9 cellular contexts compared by ENCODE assay signal in genomic region chr17:75084039-75084660, GRCh38. TPM values are rescaled to one million over a fixed set of nuclear protein-coding genes. Genes with fewer than 3 reads are reported as not detected.
A peak's percentile ranks its signal among the peaks of the same experiment; 100 is the strongest.
DNase-seq lines count a peak whose midpoint lies in the region; TF ChIP-seq lines count a peak whose summit lies in the region.
"Had no signal": no experiment of that assay in that cellular context is flagged by ENCODE, and none has a peak within 500 bp of the region (broad histone marks: within the 10 kb centered on the region; RNA-seq: fewer than 3 reads in every experiment).

No MANE protein-coding gene starts in this region.

- H3K9me2 ChIP-seq in MM.1S (replicated peaks; ENCODE audit: insufficient read depth, low read length), result no peaks in the 10 kb centered on the region

- TF ChIP-seq CTCF in MM.1S (IDR thresholded peaks at IDR 0.05; ENCODE audit: low read length), result no peak
- TF ChIP-seq CTCF in fibroblast of pulmonary artery (IDR thresholded peaks at IDR 0.05; ENCODE audit: low read length, missing control alignments), result no peak
- no peak for TF ChIP-seq CTCF in vagina (IDR thresholded peaks at IDR 0.05)

- H3F3A ChIP-seq in MM.1S (ENCODE audit: insufficient read depth, low read length), result no peaks in the 10 kb centered on the region; the same call in 1 of the 2 replicates

- no peaks in the 10 kb centered on the region for H3K36me3 ChIP-seq in BLaER1 treated with 17β-estradiol and CSF1 and Interleukin-3, amounts not matched to agents 10 nM and 100 nM
- H3K36me3 ChIP-seq in MM.1S (replicated peaks; ENCODE audit: insufficient read depth, low read length), result no peaks in the 10 kb centered on the region
- no peaks in the 10 kb centered on the region for H3K36me3 ChIP-seq in vagina

- no peaks in the 10 kb centered on the region for H4K20me1 ChIP-seq in BLaER1 treated with 17β-estradiol and CSF1 and Interleukin-3, amounts not matched to agents 10 nM and 100 nM
- H4K20me1 ChIP-seq in MM.1S (ENCODE audit: insufficient read depth, low read length), result no peaks in the 10 kb centered on the region

- intact Hi-C loops in head of caudate nucleus (cut with DNase I) (no loop called here), vagina (cut with DNase I) (no loop called here)

- peak overlapping the region; percentile 64 to 88 (median 79) for H3K4me2 ChIP-seq in BLaER1 treated with 17β-estradiol and CSF1 and Interleukin-3, amounts not matched to agents 10 nM and 100 nM
- H3K4me2 ChIP-seq in MM.1S (ENCODE audit: low read depth, low read length), result no peak overlapping the region

- peak overlapping the region in 10 of 11 experiments; percentile 46 to 70 (median 59); a peak in 19 of 22 replicates for H3K27ac ChIP-seq in BLaER1 treated with 17β-estradiol and CSF1 and Interleukin-3, amounts not matched to agents 10 nM and 100 nM
- no peak overlapping the region for H3K27ac ChIP-seq in MM.1S (ENCODE audit: low read length)
- H3K27ac ChIP-seq in vagina, result no peak overlapping the region
- H3K27ac ChIP-seq: skin epidermis had no signal

- H3K9ac ChIP-seq in BLaER1 treated with 17β-estradiol and CSF1 and Interleukin-3, amounts not matched to agents 10 nM and 100 nM, result peak overlapping the region in 7 of 11 experiments; percentile 15 to 57 (median 37); a peak in 10 of 22 replicates
- H3K9ac ChIP-seq in MM.1S (ENCODE audit: low read length), result no peak overlapping the region

- DNase-seq in MM.1S (peak; percentile 55), fibroblast of pulmonary artery (ENCODE audit: low read depth) (peak; percentile 50), RKO (ENCODE audit: low spot score) (no peak), head of caudate nucleus (no peak), vagina (ENCODE audit: extremely low spot score in 2 of 2) (no peak)
- DNase-seq: erythroblast had no signal

- no peaks in the 10 kb centered on the region for H3K9me3 ChIP-seq in BLaER1 treated with 17β-estradiol and CSF1 and Interleukin-3, amounts not matched to agents 10 nM and 100 nM (replicated peaks in 1 of 11)
- no peaks in the 10 kb centered on the region for H3K9me3 ChIP-seq in MM.1S (replicated peaks; ENCODE audit: insufficient read depth, low read length)
- no peaks in the 10 kb centered on the region for H3K9me3 ChIP-seq in vagina

- peaks cover 0 to 10% (median 3%) of the 10 kb centered on the region in 11 experiments; a peak in 10 of 22 replicates for H3K27me3 ChIP-seq in BLaER1 treated with 17β-estradiol and CSF1 and Interleukin-3, amounts not matched to agents 10 nM and 100 nM
- H3K27me3 ChIP-seq in MM.1S (replicated peaks; ENCODE audit: insufficient read depth, low read length) (no peaks in the 10 kb centered on the region), vagina (no peaks in the 10 kb centered on the region)

- H3K4me3 ChIP-seq in BLaER1 treated with 17β-estradiol and CSF1 and Interleukin-3, amounts not matched to agents 10 nM and 100 nM, result no peak overlapping the region
- H3K4me3 ChIP-seq in MM.1S (ENCODE audit: low read length), result no peak overlapping the region
- H3K4me3 ChIP-seq in fibroblast of pulmonary artery (replicated peaks; ENCODE audit: low read depth, low read length), result no peak overlapping the region
- no peak overlapping the region for H3K4me3 ChIP-seq in vagina
- H3K4me3 ChIP-seq: skin epidermis had no signal

- peak overlapping the region; percentile 48; the same call in 1 of the 2 replicates for H2AFZ ChIP-seq in MM.1S (ENCODE audit: low read length)

- TF ChIP-seq POLR2A in vagina (IDR thresholded peaks at IDR 0.05), result no peak

- H3K79me2 ChIP-seq in MM.1S (ENCODE audit: low read length), result no peaks in the 10 kb centered on the region

- peaks cover 53 to 96% (median 83%) of the 10 kb centered on the region in 10 experiments for H3K4me1 ChIP-seq in BLaER1 treated with 17β-estradiol and CSF1 and Interleukin-3, amounts not matched to agents 10 nM and 100 nM
- H3K4me1 ChIP-seq in MM.1S (ENCODE audit: low read length) (peaks cover 5% of the 10 kb centered on the region; the same call in 1 of the 2 replicates), vagina (peaks cover 33% of the 10 kb centered on the region)

RNA-seq across cellular contexts. Expression of gene SLC16A5, which starts 3.6 kb away (rescaled TPM):
- 26.8 TPM for total RNA-seq in vagina
- total RNA-seq: H4 had no signal

RNA-seq across cellular contexts. Expression of gene ARMC7, which starts 25.6 kb away (rescaled TPM):
- total RNA-seq in vagina, result 12.8 TPM

RNA-seq across cellular contexts. Expression of gene KCTD2, which starts 37.1 kb away (rescaled TPM):
- total RNA-seq in vagina, result 17.2 TPM

RNA-seq across cellular contexts. Expression of gene ATP5PD, which starts 37.4 kb away (rescaled TPM):
- total RNA-seq in vagina, result 149 TPM

RNA-seq across cellular contexts. Expression of gene NT5C, which starts 47.4 kb away (rescaled TPM):
- 98.5 TPM for total RNA-seq in vagina

Comparison
In these comparisons a context has a peak if more than half of its experiments do, and no peak if none do; other contexts are left out.
1. H3K27ac ChIP-seq: peak in BLaER1 treated with 17β-estradiol and CSF1 and Interleukin-3, amounts not matched to agents 10 nM and 100 nM (10 of 11); none in MM.1S (single experiment) and vagina (single experiment).
2. DNase-seq: peak in MM.1S (single experiment) and fibroblast of pulmonary artery (single experiment); none in RKO (single experiment), head of caudate nucleus (0 of 42) and vagina (0 of 2).